ENCODE assay signal across 8 cellular contexts in genomic region chr20:47786763-47787107, GRCh38. TPM values are rescaled to one million over a fixed set of nuclear protein-coding genes. Genes with fewer than 3 reads are reported as not detected.
A peak's percentile ranks its signal among the peaks of the same experiment; 100 is the strongest.
DNase-seq lines count a peak whose midpoint lies in the region; ATAC-seq and TF ChIP-seq lines count a peak whose summit lies in the region.

No MANE protein-coding gene starts in this region.

- ATAC-seq in T-helper 17 cell (no peak), sciatic nerve (peak; percentile 9), HG03108 (IDR thresholded peaks at IDR 0.05; ENCODE audit: unreplicated experiment) (no peak)

- H3K27ac Mint-ChIP-seq in T-helper 17 cell = no peak overlapping the region

- peaks cover 6% of the 10 kb centered on the region for H3K36me3 Mint-ChIP-seq in T-helper 17 cell (ENCODE audit: low read depth)

- H3K27me3 Mint-ChIP-seq in T-helper 17 cell = peaks cover 83% of the 10 kb centered on the region

- DNase-seq in T-helper 17 cell = no peak
- DNase-seq in left ventricle myocardium inferior = no peak
- DNase-seq in sciatic nerve (ENCODE audit: low spot score) = no peak
- DNase-seq in AML-193 (lab: John Stamatoyannopoulos, UW) = no peak
- DNase-seq in RKO (ENCODE audit: low spot score) = no peak
- no peak for DNase-seq in NOMO-1 treated with DMSO at 0.1 percent for 48 hours (lab: John Stamatoyannopoulos, UW; ENCODE audit: unreplicated experiment)

- no peak for TF ChIP-seq CTCF in left ventricle myocardium inferior (IDR thresholded peaks at IDR 0.05; ENCODE audit: borderline replicate concordance)

- peaks cover 33% of the 10 kb centered on the region for H3K27me3 ChIP-seq in left ventricle myocardium inferior (ENCODE audit: low read depth)

- peaks cover 25% of the 10 kb centered on the region for H3K4me1 ChIP-seq in ES-I3 (ENCODE audit: insufficient read depth, low read length)
- H3K4me1 ChIP-seq in left ventricle myocardium inferior = peaks cover 50% of the 10 kb centered on the region

- H3K4me1 Mint-ChIP-seq in T-helper 17 cell = peaks cover 12% of the 10 kb centered on the region

- H3K9ac ChIP-seq in ES-I3 (ENCODE audit: low read depth, low read length) = peak overlapping the region; percentile 74

- peak overlapping the region; percentile 69 for H3K4me3 ChIP-seq in left ventricle myocardium inferior

- H3K4me3 Mint-ChIP-seq in T-helper 17 cell = peak overlapping the region; percentile 86

- intact Hi-C loops in left ventricle myocardium inferior (cut with micrococcal nuclease) = loop anchor here (10.0 kb wide), 1 partner anchor 828 kb away; no protein-coding TSS in a partner anchor
- intact Hi-C loops in sciatic nerve (cut with DNase I) = no loop called here

- H3K9me3 ChIP-seq in ES-I3 (ENCODE audit: control insufficient read depth, insufficient read depth, low read length) = no peaks in the 10 kb centered on the region
- H3K9me3 ChIP-seq in T-helper 17 cell (ENCODE audit: control insufficient read depth, low read length, poor library complexity, severe bottlenecking) = no peaks in the 10 kb centered on the region
- H3K9me3 ChIP-seq in left ventricle myocardium inferior (replicated peaks) = no peaks in the 10 kb centered on the region

- H3K36me3 ChIP-seq in ES-I3 (ENCODE audit: insufficient read depth, low read length) (no peaks in the 10 kb centered on the region), left ventricle myocardium inferior (no peaks in the 10 kb centered on the region)

- H3K27ac ChIP-seq in left ventricle myocardium inferior (replicated peaks) = peak overlapping the region; percentile 84

RNA-seq across cellular contexts. Expression of gene SULF2, which starts 1.5 kb away (rescaled TPM):
- total RNA-seq in T-helper 17 cell (1 to 10 TPM; 4.2 to 6.5 TPM), left ventricle myocardium inferior (40.7 TPM), sciatic nerve (79.2 TPM)
